29 cellular contexts compared by ENCODE assay signal in genomic region chr1:159707473-159707872, GRCh38. TPM values are rescaled to one million over a fixed set of nuclear protein-coding genes. Genes with fewer than 3 reads are reported as not detected.
"Had no signal": no experiment of that assay in that cellular context is flagged by ENCODE, and none has a peak within 500 bp of the region (broad histone marks: within the 10 kb centered on the region; RNA-seq: fewer than 3 reads in every experiment).

No MANE protein-coding gene starts in this region.

- ATAC-seq: naive thymus-derived CD4-positive, alpha-beta T cell; natural killer cell; psoas muscle; right cardiac atrium; sciatic nerve; stimulated activated memory B cell treated with anti-CD40 and anti-IgM and Interleukin-4, amounts not matched to agents 10 μg/mL and 1 μg/mL and 100 μg/mL, for 72 hours; stimulated activated naive CD8-positive, alpha-beta T cell treated with anti-CD3 and anti-CD28 coated beads, Interleukin-15, amount 100 ng/mL, for 72 hours; stimulated activated naive CD8-positive, alpha-beta T cell treated with anti-CD3 and anti-CD28 coated beads, Interleukin-15, Interleukin-2, amounts not matched to agents 100 U/mL and 50 U/mL, for 24 hours had no signal

- H3K4me3 ChIP-seq: neural progenitor cell, ovary, psoas muscle, skin epidermis, suprapubic skin, testis, tibial artery, transverse colon, vagina had no signal

- H3K4me1 ChIP-seq: neural progenitor cell, parathyroid adenoma, psoas muscle, suprapubic skin, testis, tibial artery, vagina had no signal

- H3K27ac ChIP-seq: neural progenitor cell, ovary, parathyroid adenoma, psoas muscle, skin epidermis, suprapubic skin, testis, tibial artery, transverse colon, vagina had no signal

- DNase-seq: naive thymus-derived CD4-positive, alpha-beta T cell; natural killer cell; occipital lobe; ovary; posterior cingulate gyrus; psoas muscle; right cardiac atrium; stimulated activated CD4-positive, alpha-beta T cell treated with anti-CD3 and anti-CD28 coated beads, Interleukin-15, amount 100 ng/mL, for 24 hours; stimulated activated CD4-positive, alpha-beta T cell treated with anti-CD3 and anti-CD28 coated beads, Interleukin-2, amount 100 ng/mL, for 24 hours; stimulated activated CD4-positive, alpha-beta T cell treated with anti-CD3 and anti-CD28 coated beads, Interleukin-2, amount 100 ng/mL, for 48 hours; stimulated activated CD4-positive, alpha-beta T cell treated with anti-CD3 and anti-CD28 coated beads, Interleukin-4, amount 100 ng/mL, for 24 hours; stimulated activated naive CD4-positive, alpha-beta T cell; stimulated activated naive CD8-positive, alpha-beta T cell treated with anti-CD3 and anti-CD28 coated beads, Interleukin-15, amount 100 ng/mL, for 72 hours; stimulated activated naive CD8-positive, alpha-beta T cell treated with anti-CD3 and anti-CD28 coated beads, Interleukin-15, Interleukin-2, amounts not matched to agents 100 U/mL and 50 U/mL, for 24 hours; substantia nigra; testis; tibial artery; transverse colon had no signal

- H3K9me3 ChIP-seq: ovary, psoas muscle, suprapubic skin, testis, tibial artery, transverse colon, vagina had no signal

- H3K4me2 ChIP-seq: neural progenitor cell had no signal

- H2AFZ ChIP-seq: neural progenitor cell, parathyroid adenoma had no signal

- H3K27me3 ChIP-seq: neural progenitor cell, ovary, suprapubic skin, testis, tibial artery, transverse colon, vagina had no signal

- H3K36me3 ChIP-seq: neural progenitor cell, ovary, suprapubic skin, tibial artery, transverse colon, vagina had no signal

- FAIRE-seq: urothelium cell line had no signal

- H3K79me2 ChIP-seq: parathyroid adenoma had no signal

- H3K9ac ChIP-seq: neural progenitor cell, parathyroid adenoma had no signal

RNA-seq across cellular contexts. Expression of gene CRP, which starts 6.9 kb away (rescaled TPM):
- total RNA-seq: naive thymus-derived CD4-positive, alpha-beta T cell; natural killer cell; osteoblast; progenitor cell of endocrine pancreas; renal cortical epithelial cell; transverse colon; vagina had no signal
- polyA plus RNA-seq: naive thymus-derived CD4-positive, alpha-beta T cell; ovary had no signal
